ENCODE assay signal across 1 cellular context in genomic region chr13:39394811-39395685, GRCh38.
TF ChIP-seq lines count a peak whose summit lies in the region.

No MANE protein-coding gene starts in this region.

TF ChIP-seq in HEK293, 187 proteins besides CTCF, POLR2A, EP300 and RAD21 (continued from another document):
- TF ChIP-seq SCRT1 (tag by site-specific recombination; IDR thresholded peaks at IDR 0.05; ENCODE audit: borderline replicate concordance) = no peak
- TF ChIP-seq PRDM4 (tag by site-specific recombination; IDR thresholded peaks at IDR 0.05) = no peak
- no peak for TF ChIP-seq ZNF324 (tag by site-specific recombination; IDR thresholded peaks at IDR 0.05)
- TF ChIP-seq ZNF473 (tag by site-specific recombination; IDR thresholded peaks at IDR 0.05) = no peak
- TF ChIP-seq PRDM6 (tag by site-specific recombination; IDR thresholded peaks at IDR 0.05) = peak; percentile 83
- TF ChIP-seq ZNF600 (tag by site-specific recombination; IDR thresholded peaks at IDR 0.05) = 0 out of 2 replicates have a peak, but pooled peaks have one; percentile 41
- no peak for TF ChIP-seq ZNF155 (tag by site-specific recombination; IDR thresholded peaks at IDR 0.05)
- no peak for TF ChIP-seq ZNF624 (tag by site-specific recombination; IDR thresholded peaks at IDR 0.05)
- no peak for TF ChIP-seq PATZ1 (tag by site-specific recombination; IDR thresholded peaks at IDR 0.05)
- TF ChIP-seq HOXA7 (CRISPR knock-in tag; IDR thresholded peaks at IDR 0.05; ENCODE audit: borderline replicate concordance) = no peak
- TF ChIP-seq ZNF292 (tag by site-specific recombination; IDR thresholded peaks at IDR 0.05; ENCODE audit: borderline replicate concordance, low read depth) = no peak
- no peak for TF ChIP-seq ZNF350 (tag by site-specific recombination; IDR thresholded peaks at IDR 0.05)
- peak; percentile 59 for TF ChIP-seq ZIC2 (tag by site-specific recombination; IDR thresholded peaks at IDR 0.05)
- peak; percentile 67 for TF ChIP-seq FEZF1 (tag by site-specific recombination; IDR thresholded peaks at IDR 0.05)
- no peak for TF ChIP-seq BCL11A (tag by site-specific recombination; IDR thresholded peaks at IDR 0.05; ENCODE audit: low read depth)
- TF ChIP-seq KLF1 (tag by site-specific recombination; IDR thresholded peaks at IDR 0.05) = no peak
- TF ChIP-seq ZXDB (tag by site-specific recombination; IDR thresholded peaks at IDR 0.05) = no peak
- no peak for TF ChIP-seq ZSCAN16 (tag by site-specific recombination; IDR thresholded peaks at IDR 0.05)
- no peak for TF ChIP-seq ZNF837 (tag by site-specific recombination; IDR thresholded peaks at IDR 0.05)
- no peak for TF ChIP-seq ZNF660 (tag by site-specific recombination; IDR thresholded peaks at IDR 0.05)
- TF ChIP-seq ZNF580 (tag by site-specific recombination; IDR thresholded peaks at IDR 0.05) = no peak
- TF ChIP-seq HOXC10 (CRISPR knock-in tag; IDR thresholded peaks at IDR 0.05) = no peak
- TF ChIP-seq PRDM1 (tag by site-specific recombination; IDR thresholded peaks at IDR 0.05) = no peak
TF ChIP-seq in HEK293: peak in this region for 8.
